ENCODE assay signal across 27 cellular contexts in genomic region chr22:26374645-26375044, GRCh38.
"Had no signal": no experiment of that assay in that cellular context is flagged by ENCODE, and none has a peak within 500 bp of the region (broad histone marks: within the 10 kb centered on the region; RNA-seq: fewer than 3 reads in every experiment).

No MANE protein-coding gene starts in this region.

- H3K27me3 ChIP-seq: ascending aorta had no signal

- H3K36me3 ChIP-seq: ascending aorta, brain microvascular endothelial cell, left ventricle myocardium inferior, transverse colon had no signal

- H3K4me3 ChIP-seq: ascending aorta, left ventricle myocardium inferior, lung, psoas muscle, transverse colon had no signal

- H3K4me3 Mint-ChIP-seq: activated naive CD4-positive, alpha-beta T cell treated with anti-CD3 and anti-CD28 coated beads, Interleukin-2, amount 10 ng/mL, durations not matched to agents 7 days and 5 days; activated naive CD8-positive, alpha-beta T cell treated with anti-CD3 and anti-CD28 coated beads, Interleukin-2, amount 10 ng/mL, durations not matched to agents 7 days and 5 days; activated T-helper 1 cell treated with anti-CD3 and anti-CD28 coated beads, Interleukin-12 subunit alpha, Interleukin-12 subunit beta, Interleukin-2, Interleukin-4 antibody, amounts not matched to agents 30 ng/mL and 10 ng/mL and 1 ng/mL, durations not matched to agents 14 hours and 24 hours and 36 hours; natural killer cell treated with Interleukin-12 subunit alpha and Interleukin-12 subunit beta and Interleukin-15 and Interleukin-18, amount 100 ng/mL, for 72 hours; T-helper 2 cell treated with Interferon-gamma antibody and Interleukin-4, amounts not matched to agents 5 μg/mL and 100 μg/mL, for 36 hours had no signal

- H3K36me3 Mint-ChIP-seq: activated naive CD4-positive, alpha-beta T cell treated with anti-CD3 and anti-CD28 coated beads, Interleukin-2, amount 10 ng/mL, durations not matched to agents 7 days and 5 days; activated naive CD8-positive, alpha-beta T cell treated with anti-CD3 and anti-CD28 coated beads, Interleukin-2, amount 10 ng/mL, durations not matched to agents 7 days and 5 days; natural killer cell treated with Interleukin-12 subunit alpha and Interleukin-12 subunit beta and Interleukin-15 and Interleukin-18, amount 100 ng/mL, for 72 hours had no signal

- H3K27ac Mint-ChIP-seq: activated naive CD4-positive, alpha-beta T cell treated with anti-CD3 and anti-CD28 coated beads, Interleukin-2, amount 10 ng/mL, durations not matched to agents 7 days and 5 days; activated naive CD8-positive, alpha-beta T cell treated with anti-CD3 and anti-CD28 coated beads, Interleukin-2, amount 10 ng/mL, durations not matched to agents 7 days and 5 days; activated T-helper 1 cell treated with anti-CD3 and anti-CD28 coated beads, Interleukin-12 subunit alpha, Interleukin-12 subunit beta, Interleukin-2, Interleukin-4 antibody, amounts not matched to agents 30 ng/mL and 10 ng/mL and 1 ng/mL, durations not matched to agents 14 hours and 24 hours and 36 hours; natural killer cell treated with Interleukin-12 subunit alpha and Interleukin-12 subunit beta and Interleukin-15 and Interleukin-18, amount 100 ng/mL, for 72 hours; T-helper 2 cell treated with Interferon-gamma antibody and Interleukin-4, amounts not matched to agents 5 μg/mL and 100 μg/mL, for 36 hours had no signal

- DNase-seq: activated CD4-positive, alpha-beta T cell treated with anti-CD3 and anti-CD28 coated beads for 48 hours; activated CD4-positive, alpha-beta T cell treated with anti-CD3 and anti-CD28 coated beads, Interleukin-2, amount 50 U/mL, for 48 hours; activated CD8-positive, alpha-beta memory T cell treated with anti-CD3 and anti-CD28 coated beads, Interleukin-2, amount 50 U/mL, for 4 hours; activated gamma-delta T cell; activated naive CD4-positive, alpha-beta T cell treated with anti-CD3 and anti-CD28 coated beads, Interleukin-2, amount 10 ng/mL, durations not matched to agents 7 days and 5 days; activated naive CD8-positive, alpha-beta T cell treated with anti-CD3 and anti-CD28 coated beads, Interleukin-2, amount 10 ng/mL, durations not matched to agents 7 days and 5 days; activated T-cell treated with anti-CD3 and anti-CD28 coated beads, Interleukin-2, amount 50 U/mL, for 1 hour; brain microvascular endothelial cell; cortex of kidney; foreskin fibroblast; left ventricle myocardium inferior; mesendoderm; nucleus accumbens; psoas muscle; right cardiac atrium; stimulated activated CD4-positive, alpha-beta T cell treated with anti-CD3 and anti-CD28 coated beads, Interleukin-2, amount 100 ng/mL, for 48 hours; stimulated activated naive CD4-positive, alpha-beta T cell treated with Interleukin-2 at 50 U/mL for 16 hours; T-helper 1 cell; transverse colon had no signal

- H3K4me1 ChIP-seq: ascending aorta, left ventricle myocardium inferior, parathyroid adenoma, psoas muscle, transverse colon had no signal

- ATAC-seq: activated CD4-positive, CD25-positive, alpha-beta regulatory T cell treated with anti-CD3 and anti-CD28 coated beads, Interleukin-2, amount 50 U/mL, for 24 hours; esophagus mucosa; natural killer cell treated with Interleukin-12 subunit alpha and Interleukin-12 subunit beta and Interleukin-15 and Interleukin-18, amount 100 ng/mL, for 72 hours; psoas muscle; right cardiac atrium had no signal

- H3K9me3 Mint-ChIP-seq: activated naive CD4-positive, alpha-beta T cell treated with anti-CD3 and anti-CD28 coated beads, Interleukin-2, amount 10 ng/mL, durations not matched to agents 7 days and 5 days; natural killer cell treated with Interleukin-12 subunit alpha and Interleukin-12 subunit beta and Interleukin-15 and Interleukin-18, amount 100 ng/mL, for 72 hours had no signal

- H3K27ac ChIP-seq: ascending aorta, brain microvascular endothelial cell, left ventricle myocardium inferior, parathyroid adenoma, psoas muscle, transverse colon had no signal

- H2AFZ ChIP-seq: parathyroid adenoma had no signal

- H3K9me3 ChIP-seq: ascending aorta, psoas muscle, transverse colon had no signal

- H3K79me2 ChIP-seq: parathyroid adenoma had no signal
